Comparison of ENCODE assay signal across 6 cellular contexts in the genomic region with DNA sequence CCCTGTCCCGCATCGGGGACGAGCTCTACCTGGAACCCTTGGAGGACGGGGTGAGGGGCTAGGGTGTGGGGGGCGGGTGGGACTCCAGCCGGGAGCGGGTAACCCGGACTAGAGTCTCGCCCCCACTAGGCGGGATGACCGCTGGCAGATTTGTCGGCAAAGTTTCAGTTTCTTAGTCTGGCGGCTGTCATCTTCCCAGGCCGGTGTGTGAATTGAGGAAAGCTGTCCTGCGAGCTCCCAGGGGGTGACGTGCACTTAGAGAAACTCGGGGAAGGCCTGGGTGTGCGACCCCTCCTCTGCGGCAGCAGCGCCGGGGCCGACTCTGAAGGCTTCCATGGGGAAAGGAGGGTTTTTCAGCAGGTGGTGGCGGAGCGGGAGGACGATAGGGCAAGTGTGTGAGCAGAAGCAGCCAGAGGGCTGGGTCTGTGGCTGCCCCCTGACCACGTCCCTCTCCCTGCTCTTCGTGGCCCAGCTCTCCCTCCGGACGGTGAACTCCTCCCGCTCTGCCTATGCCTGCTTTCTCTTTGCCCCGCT. TPM values are rescaled to one million over a fixed set of nuclear protein-coding genes. Genes with fewer than 3 reads are reported as not detected.
DNase-seq lines count a peak whose midpoint lies in the region; ATAC-seq and TF ChIP-seq lines count a peak whose summit lies in the region.

No MANE protein-coding gene starts in this region.

- H3K4me3 Mint-ChIP-seq in glutamatergic neuron (ENCODE audit: unreplicated experiment), result peak overlapping the region; percentile 85

- peaks cover 15% of the 10 kb centered on the region for H3K27me3 Mint-ChIP-seq in glutamatergic neuron (ENCODE audit: unreplicated experiment)

- peaks cover 16 to 45% (median 20%) of the 10 kb centered on the region in 4 donors for H3K4me1 ChIP-seq in upper lobe of left lung

- no peak for TF ChIP-seq POLR2A in upper lobe of left lung (IDR thresholded peaks at IDR 0.05)

- WGBS in upper lobe of left lung, 2 donors, result 10 to 24% methylated on average over 13 to 30 of the region's 31 CpGs

- no peaks in the 10 kb centered on the region for H3K9me3 Mint-ChIP-seq in glutamatergic neuron (ENCODE audit: unreplicated experiment)

- no peak for DNase-seq in glutamatergic neuron
- no peak for DNase-seq in upper lobe of left lung
- DNase-seq in SIG-M5 treated with dmso at 0.1 percent for 504 hours (lab: John Stamatoyannopoulos, UW; ENCODE audit: unreplicated experiment), result no peak

- TF ChIP-seq EP300 in upper lobe of left lung (IDR thresholded peaks at IDR 0.05), result no peak

- H3K9me3 ChIP-seq in KOPT-K1 (ENCODE audit: insufficient read depth, low read length, poor library complexity, severe bottlenecking) (no peaks in the 10 kb centered on the region), upper lobe of left lung (no peaks in the 10 kb centered on the region)

- peak overlapping the region; percentile 93 for H3K27ac ChIP-seq in C4-2B
- peak overlapping the region; percentile 88 for H3K27ac ChIP-seq in KOPT-K1 (ENCODE audit: low read depth, low read length, poor library complexity, severe bottlenecking)
- peak overlapping the region; percentile 85 to 91 (median 88) for H3K27ac ChIP-seq in upper lobe of left lung

- ATAC-seq in upper lobe of left lung (ENCODE audit: low FRiP score in 2 of 2) (peak in 1 of 2 donors; percentile 1), HG02763 (IDR thresholded peaks at IDR 0.05; ENCODE audit: unreplicated experiment) (no peak)

- peak overlapping the region; percentile 74 to 100 (median 88) for H3K4me3 ChIP-seq in upper lobe of left lung

- H3K27me3 ChIP-seq in upper lobe of left lung, result no peaks in the 10 kb centered on the region

- H3K36me3 Mint-ChIP-seq in glutamatergic neuron (ENCODE audit: unreplicated experiment), result no peaks in the 10 kb centered on the region

- peaks cover 13% of the 10 kb centered on the region for H3K4me1 Mint-ChIP-seq in glutamatergic neuron (ENCODE audit: low read depth, unreplicated experiment)

- TF ChIP-seq CTCF in C4-2B (conservative IDR thresholded peaks at IDR 0.05), result no peak
- no peak for TF ChIP-seq CTCF in glutamatergic neuron (IDR thresholded peaks at IDR 0.05; ENCODE audit: partially characterized antibody, unreplicated experiment)
- TF ChIP-seq CTCF in upper lobe of left lung (IDR thresholded peaks at IDR 0.05), result no peak

- H3K27ac Mint-ChIP-seq in glutamatergic neuron (ENCODE audit: unreplicated experiment), result no peak overlapping the region

- H3K36me3 ChIP-seq in KOPT-K1 (ENCODE audit: insufficient read depth, low read length) (peaks cover 40% of the 10 kb centered on the region), upper lobe of left lung (peaks cover 1 to 26% (median 21%) of the 10 kb centered on the region in 4 donors)

RNA-seq across cellular contexts. Expression of a gene that starts 0.5 kb away (rescaled TPM):
- total RNA-seq in glutamatergic neuron (ENCODE audit: unreplicated experiment) (12.1 TPM), upper lobe of left lung (100 to 1,000 TPM in 1 of 6 donors, 10 to 100 TPM in 5; 20.4 to 115 (median 28.2) TPM)

RNA-seq across cellular contexts. Expression of a gene that starts 9.4 kb away (rescaled TPM):
- total RNA-seq in glutamatergic neuron (ENCODE audit: unreplicated experiment) (163 TPM), upper lobe of left lung (100 to 1,000 TPM in 3 of 6 donors, 10 to 100 TPM in 3; 83.8 to 191 (median 135) TPM)

RNA-seq across cellular contexts. Expression of a gene that starts 11.6 kb away (rescaled TPM):
- total RNA-seq in glutamatergic neuron (ENCODE audit: unreplicated experiment) (not detected), upper lobe of left lung (10 to 100 TPM in 5 of 6 donors, 1 to 10 TPM in 1; 8.4 to 45.3 (median 32.7) TPM)

RNA-seq across cellular contexts. Expression of a gene that starts 18.9 kb away (rescaled TPM):
- total RNA-seq in glutamatergic neuron (ENCODE audit: unreplicated experiment) (not detected), upper lobe of left lung (10 to 100 TPM in 2 of 6 donors, 1 to 10 TPM in 4; 3.7 to 29.5 (median 6.0) TPM)

RNA-seq across cellular contexts. Expression of a gene that starts 23.2 kb away (rescaled TPM):
- total RNA-seq in glutamatergic neuron (ENCODE audit: unreplicated experiment) (0.07 TPM), upper lobe of left lung (1 to 10 TPM in 2 of 6 donors, under 1 TPM in 4; 0.49 to 4.2 (median 0.89) TPM)
